In the genomic region with DNA sequence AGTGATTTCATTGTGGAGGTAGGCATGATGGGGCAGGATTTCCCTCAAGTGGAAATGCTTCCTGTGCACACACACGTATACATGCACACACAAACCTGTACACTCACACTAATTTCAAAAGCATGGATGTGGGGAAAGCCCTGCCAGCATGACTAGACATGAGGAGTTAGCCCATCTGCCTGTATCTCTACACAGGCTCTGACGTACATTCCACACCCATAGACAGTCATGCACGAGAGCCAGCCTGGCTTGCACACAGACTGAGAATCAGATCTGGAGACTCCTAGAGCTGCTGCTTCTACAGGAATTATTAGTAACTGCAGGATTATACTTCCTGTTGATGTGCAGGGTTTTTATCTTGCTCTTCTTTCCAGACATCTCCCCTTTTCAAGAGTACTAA, we compare ENCODE assay signal across 11 cellular contexts. TPM values are rescaled to one million over a fixed set of nuclear protein-coding genes. Genes with fewer than 3 reads are reported as not detected.
DNase-seq lines count a peak whose midpoint lies in the region; ATAC-seq and TF ChIP-seq lines count a peak whose summit lies in the region.
"Had no signal": no experiment of that assay in that cellular context is flagged by ENCODE, and none has a peak within 500 bp of the region (broad histone marks: within the 10 kb centered on the region; RNA-seq: fewer than 3 reads in every experiment).

No MANE protein-coding gene starts in this region.

- DNase-seq in GM23248, result peak; percentile 90
- peak; percentile 51 for DNase-seq in left cardiac atrium
- peak; percentile 10 for DNase-seq in smooth muscle cell (lab: John Stamatoyannopoulos, UW; ENCODE audit: unreplicated experiment)
- no peak for DNase-seq in activated effector memory CD4-positive, alpha-beta T cell treated with anti-CD3 and anti-CD28 coated beads, Interleukin-2, amount 50 U/mL, for 16 hours
- DNase-seq: foreskin melanocyte, NCI-H187 treated with DMSO at 0.1 percent for 48 hours had no signal

- TF ChIP-seq CTCF in smooth muscle cell (IDR thresholded peaks at IDR 0.05; ENCODE audit: borderline replicate concordance, insufficient read depth, poor library complexity, severe bottlenecking), result no peak

- H3K9me3 ChIP-seq in GM23248 (ENCODE audit: low read depth) (no peaks in the 10 kb centered on the region), smooth muscle cell (replicated peaks; ENCODE audit: low read depth) (no peaks in the 10 kb centered on the region)

- H3K9me3 Mint-ChIP-seq in activated T-helper 17 cell treated with anti-CD3 and anti-CD28 coated beads, Interleukin-2, amount 50 U/mL, for 72 hours, result no peaks in the 10 kb centered on the region
- H3K9me3 Mint-ChIP-seq: central memory CD8-positive, alpha-beta T cell; memory B cell had no signal

- H3F3A ChIP-seq in GM23248 (ENCODE audit: insufficient read depth), result peaks cover 4% of the 10 kb centered on the region; the same call in 1 of the 2 replicates
- H3F3A ChIP-seq in smooth muscle cell (ENCODE audit: low read depth), result no peaks in the 10 kb centered on the region

- in situ Hi-C loops in GM23248 (cut with MboI), result no loop called here

- H4K20me1 ChIP-seq in GM23248 (ENCODE audit: insufficient read depth) (no peaks in the 10 kb centered on the region), smooth muscle cell (ENCODE audit: low read depth) (no peaks in the 10 kb centered on the region)

- H3K9ac ChIP-seq in GM23248 (peak overlapping the region; percentile 45; the same call in 1 of the 2 replicates), smooth muscle cell (ENCODE audit: low read depth) (no peak overlapping the region)

- H3K4me2 ChIP-seq in GM23248 (ENCODE audit: unreplicated experiment) (no peak overlapping the region), smooth muscle cell (no peak overlapping the region)

- no peak for ATAC-seq in activated T-helper 17 cell treated with anti-CD3 and anti-CD28 coated beads, Interleukin-2, amount 50 U/mL, for 72 hours (replicated peaks)
- peak; percentile 71 to 94 for ATAC-seq in left cardiac atrium
- no peak for ATAC-seq in HG03469 (IDR thresholded peaks at IDR 0.05; ENCODE audit: unreplicated experiment)
- ATAC-seq in HG02642 (IDR thresholded peaks at IDR 0.05; ENCODE audit: poor library complexity, unreplicated experiment), result no peak

- no peak overlapping the region for H3K4me3 Mint-ChIP-seq in activated T-helper 17 cell treated with anti-CD3 and anti-CD28 coated beads, Interleukin-2, amount 50 U/mL, for 72 hours
- H3K4me3 Mint-ChIP-seq: central memory CD8-positive, alpha-beta T cell; memory B cell had no signal

- H3K4me1 Mint-ChIP-seq in activated T-helper 17 cell treated with anti-CD3 and anti-CD28 coated beads, Interleukin-2, amount 50 U/mL, for 72 hours, result no peaks in the 10 kb centered on the region
- H3K4me1 Mint-ChIP-seq: memory B cell had no signal

- H3K27me3 ChIP-seq in GM23248 (replicated peaks; ENCODE audit: insufficient read depth) (no peaks in the 10 kb centered on the region), smooth muscle cell (ENCODE audit: low read depth) (no peaks in the 10 kb centered on the region)

- H3K79me2 ChIP-seq in GM23248 (ENCODE audit: insufficient read depth) (peaks cover 4% of the 10 kb centered on the region; the same call in 1 of the 2 replicates), smooth muscle cell (ENCODE audit: low read depth) (no peaks in the 10 kb centered on the region)

- no peak overlapping the region for H3K4me3 ChIP-seq in GM23248
- no peak overlapping the region for H3K4me3 ChIP-seq in smooth muscle cell

- intact Hi-C loops in left cardiac atrium (cut with DNase I), result no loop called here

- 0 out of 2 replicates have a peak, but pooled peaks cover 3% of the 10 kb centered on the region for H3K4me1 ChIP-seq in GM23248 (ENCODE audit: insufficient read depth)
- no peaks in the 10 kb centered on the region for H3K4me1 ChIP-seq in smooth muscle cell (ENCODE audit: low read depth)

- H3K9me2 ChIP-seq in GM23248 (ENCODE audit: insufficient read depth), result no peaks in the 10 kb centered on the region

- no peaks in the 10 kb centered on the region for H3K27me3 Mint-ChIP-seq in activated T-helper 17 cell treated with anti-CD3 and anti-CD28 coated beads, Interleukin-2, amount 50 U/mL, for 72 hours
- H3K27me3 Mint-ChIP-seq: central memory CD8-positive, alpha-beta T cell; memory B cell had no signal

- peak overlapping the region; percentile 63 for H3K27ac ChIP-seq in GM23248
- peak overlapping the region; percentile 64 for H3K27ac ChIP-seq in smooth muscle cell (ENCODE audit: low read depth)

- H3K27ac Mint-ChIP-seq in activated T-helper 17 cell treated with anti-CD3 and anti-CD28 coated beads, Interleukin-2, amount 50 U/mL, for 72 hours, result peak overlapping the region; percentile 65
- H3K27ac Mint-ChIP-seq: memory B cell had no signal

- H3K36me3 Mint-ChIP-seq in activated T-helper 17 cell treated with anti-CD3 and anti-CD28 coated beads, Interleukin-2, amount 50 U/mL, for 72 hours (ENCODE audit: low read depth), result peaks cover 89% of the 10 kb centered on the region
- H3K36me3 Mint-ChIP-seq: memory B cell had no signal

- H2AFZ ChIP-seq in GM23248 (no peak overlapping the region), smooth muscle cell (ENCODE audit: low read depth) (no peak overlapping the region)

- H3K36me3 ChIP-seq in GM23248 (ENCODE audit: low read depth) (no peaks in the 10 kb centered on the region), smooth muscle cell (ENCODE audit: low read depth) (no peaks in the 10 kb centered on the region)

- 41 to 58% methylated on average over 3 of the region's 3 CpGs for WGBS in GM23248 (ENCODE audit: low coverage in 1 of 2, low lambda C conversion rate in 2 of 2, missing lambda C conversion rate in 2 of 2), 2 experiments
- WGBS in smooth muscle cell (ENCODE audit: low lambda C conversion rate), result 56% methylated on average over 3 of the region's 3 CpGs

RNA-seq across cellular contexts. Expression of a gene that starts 27.3 kb away (rescaled TPM):
- total RNA-seq in GM23248 (2014; rRNA removed; shearing (Covaris generic)), result 12.4 and 38.5 TPM in 2 replicates
- polyA plus RNA-seq in GM23248 (2016; fragmentation: Nextera tagmentation; extraction: Ambion mirVana), result 74.3 and 81.9 TPM in 2 replicates
- total RNA-seq in activated T-helper 17 cell treated with anti-CD3 and anti-CD28 coated beads, Interleukin-2, amount 50 U/mL, for 72 hours, result 10 to 100 TPM; 15.4 to 32.3 TPM
- total RNA-seq in left cardiac atrium, result 10 to 100 TPM; 63.0 to 64.8 TPM
- 40.2 and 43.0 TPM in 2 replicates for total RNA-seq in smooth muscle cell
- polyA plus RNA-seq in smooth muscle cell, result 62.0 and 67.7 TPM in 2 replicates

Comparison
In these comparisons a context has a peak if more than half of its experiments do, and no peak if none do; other contexts are left out.
1. ATAC-seq: peak in left cardiac atrium (2 of 2); none in activated T-helper 17 cell treated with anti-CD3 and anti-CD28 coated beads, Interleukin-2, amount 50 U/mL, for 72 hours (single experiment), HG03469 (single experiment) and HG02642 (single experiment).